9 cellular contexts compared by ENCODE assay signal in genomic region chr12:101698782-101699347, GRCh38. TPM values are rescaled to one million over a fixed set of nuclear protein-coding genes. Genes with fewer than 3 reads are reported as not detected.
DNase-seq lines count a peak whose midpoint lies in the region; ATAC-seq, FAIRE-seq and TF ChIP-seq lines count a peak whose summit lies in the region.
"Had no signal": no experiment of that assay in that cellular context is flagged by ENCODE, and none has a peak within 500 bp of the region (broad histone marks: within the 10 kb centered on the region; RNA-seq: fewer than 3 reads in every experiment).

No MANE protein-coding gene starts in this region.

- no peak overlapping the region for H3K27ac ChIP-seq in SJSA1

- H3K4me1 Mint-ChIP-seq in activated CD4-positive, alpha-beta T cell treated with anti-CD3 and anti-CD28 coated beads for 36 hours = peaks cover 29% of the 10 kb centered on the region
- peaks cover 5% of the 10 kb centered on the region for H3K4me1 Mint-ChIP-seq in endothelial cell (ENCODE audit: unreplicated experiment)
- H3K4me1 Mint-ChIP-seq in natural killer cell = peaks cover 16 to 18% of the 10 kb centered on the region in 2 donors

- no peak for ATAC-seq in activated CD4-positive, alpha-beta T cell treated with anti-CD3 and anti-CD28 coated beads for 36 hours
- ATAC-seq in natural killer cell (no peak), GM18520 (IDR thresholded peaks at IDR 0.05; ENCODE audit: unreplicated experiment) (no peak)

- no peaks in the 10 kb centered on the region; the same call in 1 of the 2 replicates for H3K36me3 ChIP-seq in SJSA1

- H3K9me3 ChIP-seq in SJSA1 (replicated peaks) = no peaks in the 10 kb centered on the region

- H3K27me3 ChIP-seq in SJSA1 (replicated peaks) = no peaks in the 10 kb centered on the region

- CTCF ChIA-PET in activated CD4-positive, alpha-beta T cell treated with anti-CD3 and anti-CD28 coated beads for 36 hours (lab: Charles Lee) = interaction anchor here (0.7 kb wide), 1 partner anchor 14 kb away, joined by 4 read pairs; no protein-coding TSS in a partner anchor

- H3K36me3 Mint-ChIP-seq in activated CD4-positive, alpha-beta T cell treated with anti-CD3 and anti-CD28 coated beads for 36 hours (ENCODE audit: low read depth) = no peaks in the 10 kb centered on the region
- no peaks in the 10 kb centered on the region for H3K36me3 Mint-ChIP-seq in endothelial cell (ENCODE audit: low read depth, unreplicated experiment)
- H3K36me3 Mint-ChIP-seq in natural killer cell = no peaks in the 10 kb centered on the region

- H3K4me1 ChIP-seq in SJSA1 (replicated peaks) = no peaks in the 10 kb centered on the region

- intact Hi-C loops in activated CD4-positive, alpha-beta T cell treated with anti-CD3 and anti-CD28 coated beads for 36 hours (cut with DNase I, micrococcal nuclease) = loop anchor here in 1 of 2 experiments (5.0 kb wide), 1 partner anchor 178 kb away; the partner anchor contains the start of gene DRAM1
- intact Hi-C loops in natural killer cell (cut with micrococcal nuclease) = no loop called here

- no peak for FAIRE-seq in RCC 7860 (lab: Jason Lieb, UNC)

- H3K27me3 Mint-ChIP-seq in activated CD4-positive, alpha-beta T cell treated with anti-CD3 and anti-CD28 coated beads for 36 hours = no peaks in the 10 kb centered on the region
- peaks cover 7% of the 10 kb centered on the region for H3K27me3 Mint-ChIP-seq in endothelial cell (ENCODE audit: unreplicated experiment)
- peaks cover 0 to 10% of the 10 kb centered on the region in 2 donors for H3K27me3 Mint-ChIP-seq in natural killer cell (ENCODE audit: low read depth in 2 of 2)

- TF ChIP-seq CTCF in endothelial cell (IDR thresholded peaks at IDR 0.05; ENCODE audit: unreplicated experiment) (no peak), natural killer cell (IDR thresholded peaks at IDR 0.05) (no peak)

- DNase-seq in activated CD4-positive, alpha-beta T cell treated with anti-CD3 and anti-CD28 coated beads for 36 hours = peak; percentile 49
- DNase-seq in activated CD4-positive, alpha-beta T cell treated with anti-CD3 and anti-CD28 coated beads for 4 hours = no peak
- DNase-seq in SJSA1 (ENCODE audit: low read depth in 1 of 2, low spot score in 2 of 2) (no peak), endothelial cell (ENCODE audit: low spot score) (no peak), natural killer cell (no peak), RCC 7860 (ENCODE audit: low spot score) (no peak)
- DNase-seq in stimulated activated CD4-positive, alpha-beta T cell treated with anti-CD3 and anti-CD28 coated beads, Interleukin-12 subunit alpha, Interleukin-12 subunit beta, amount 100 ng/mL, for 4 hours = no peak

- POLR2A ChIA-PET in activated CD4-positive, alpha-beta T cell treated with anti-CD3 and anti-CD28 coated beads for 36 hours (lab: Charles Lee) = no interaction called here

- H3K27ac Mint-ChIP-seq in activated CD4-positive, alpha-beta T cell treated with anti-CD3 and anti-CD28 coated beads for 36 hours = peak overlapping the region; percentile 83
- no peak overlapping the region for H3K27ac Mint-ChIP-seq in endothelial cell (ENCODE audit: unreplicated experiment)
- peak overlapping the region in 1 of 2 donors; percentile 75 for H3K27ac Mint-ChIP-seq in natural killer cell

- peak overlapping the region; percentile 81 for H3K4me3 Mint-ChIP-seq in activated CD4-positive, alpha-beta T cell treated with anti-CD3 and anti-CD28 coated beads for 36 hours
- peak overlapping the region; percentile 96 for H3K4me3 Mint-ChIP-seq in endothelial cell (ENCODE audit: unreplicated experiment)
- H3K4me3 Mint-ChIP-seq in natural killer cell = peak overlapping the region; percentile 92

- H3K4me3 ChIP-seq in SJSA1 = peak overlapping the region; percentile 92

- no peaks in the 10 kb centered on the region for H3K9me3 Mint-ChIP-seq in activated CD4-positive, alpha-beta T cell treated with anti-CD3 and anti-CD28 coated beads for 36 hours (ENCODE audit: low read depth)
- H3K9me3 Mint-ChIP-seq in endothelial cell (ENCODE audit: unreplicated experiment) (no peaks in the 10 kb centered on the region), natural killer cell (no peaks in the 10 kb centered on the region)

RNA-seq across cellular contexts. Expression of gene CHPT1, which starts 1.4 kb away (rescaled TPM):
- total RNA-seq in activated CD4-positive, alpha-beta T cell treated with anti-CD3 and anti-CD28 coated beads for 36 hours = 10 to 100 TPM; 12.2 to 15.2 TPM
- total RNA-seq in SJSA1 (2014; rRNA removed; shearing (Covaris generic)) = 30.1 and 44.8 TPM in 2 replicates
- total RNA-seq in endothelial cell (ENCODE audit: unreplicated experiment) (6.2 TPM), natural killer cell (10 to 100 TPM in 1 of 3 donors, 1 to 10 TPM in 2; 3.9 to 23.6 (median 7.3) TPM)

RNA-seq across cellular contexts. Expression of gene SYCP3, which starts 40.4 kb away (rescaled TPM):
- total RNA-seq in activated CD4-positive, alpha-beta T cell treated with anti-CD3 and anti-CD28 coated beads for 36 hours = under 1 TPM in 1 of 2 experiments, not detected in 1; 0.16 TPM
- total RNA-seq in SJSA1 (2014; rRNA removed; shearing (Covaris generic)) = not detected in 2 replicates
- total RNA-seq in endothelial cell (ENCODE audit: unreplicated experiment) (not detected), natural killer cell (1 to 10 TPM; 1.4 to 3.2 (median 2.4) TPM)
- total RNA-seq: dermis microvascular lymphatic vessel endothelial cell had no signal
